1 cellular context compared by ENCODE assay signal in the genomic region with DNA sequence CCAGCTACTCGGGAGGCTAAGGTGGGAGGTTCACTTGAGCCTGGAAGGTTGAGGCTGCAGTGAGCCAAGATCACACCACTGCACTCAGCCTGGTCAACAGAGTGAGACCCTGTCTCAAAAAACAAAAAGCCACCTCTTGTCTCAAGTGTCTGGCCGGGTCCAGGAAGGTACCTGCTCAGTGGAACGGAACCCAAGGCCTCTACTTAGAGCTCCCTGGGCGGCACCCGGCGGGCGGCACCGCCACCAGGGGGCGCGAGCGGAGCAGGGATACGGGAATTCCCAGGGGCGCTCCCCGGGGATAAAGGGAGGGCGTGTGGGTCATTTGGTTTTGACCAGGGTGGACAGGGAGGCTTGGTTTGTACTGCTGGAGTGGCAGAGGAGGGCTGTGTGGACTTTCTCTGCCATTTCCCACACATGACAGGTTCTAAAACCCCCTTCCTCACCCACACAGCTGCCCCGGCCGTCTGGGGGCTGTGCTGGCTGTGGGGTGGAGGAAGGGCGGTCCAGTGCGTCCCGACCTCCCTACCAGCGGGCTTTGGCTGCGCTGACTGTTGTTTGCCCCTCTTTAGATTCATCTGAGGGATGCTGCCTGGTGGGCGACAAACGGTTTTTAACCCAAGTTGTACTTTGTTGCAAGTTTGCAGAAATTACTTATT.
TF ChIP-seq lines count a peak whose summit lies in the region.

No MANE protein-coding gene starts in this region.

TF ChIP-seq in WTC11, 78 proteins besides CTCF, POLR2A, EP300 and RAD21 (continued from another document):
- TF ChIP-seq, protein P1, sequence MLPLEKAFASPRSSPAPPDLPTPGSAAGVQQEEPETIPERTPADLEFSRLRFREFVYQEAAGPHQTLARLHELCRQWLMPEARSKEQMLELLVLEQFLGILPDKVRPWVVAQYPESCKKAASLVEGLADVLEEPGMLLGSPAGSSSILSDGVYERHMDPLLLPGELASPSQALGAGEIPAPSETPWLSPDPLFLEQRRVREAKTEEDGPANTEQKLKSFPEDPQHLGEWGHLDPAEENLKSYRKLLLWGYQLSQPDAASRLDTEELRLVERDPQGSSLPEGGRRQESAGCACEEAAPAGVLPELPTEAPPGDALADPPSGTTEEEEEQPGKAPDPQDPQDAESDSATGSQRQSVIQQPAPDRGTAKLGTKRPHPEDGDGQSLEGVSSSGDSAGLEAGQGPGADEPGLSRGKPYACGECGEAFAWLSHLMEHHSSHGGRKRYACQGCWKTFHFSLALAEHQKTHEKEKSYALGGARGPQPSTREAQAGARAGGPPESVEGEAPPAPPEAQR (CRISPR knock-in tag; IDR thresholded peaks at IDR 0.05) = no peak
- TF ChIP-seq ZNF121 (CRISPR knock-in tag; IDR thresholded peaks at IDR 0.05) (0 out of 2 replicates have a peak, but pooled peaks have one; percentile 12), ZNF423 (CRISPR knock-in tag; IDR thresholded peaks at IDR 0.05) (peak; percentile 33; the same call in 1 of the 2 replicates), RELA (CRISPR knock-in tag; IDR thresholded peaks at IDR 0.05; ENCODE audit: borderline replicate concordance) (no peak), ZBTB21 (CRISPR knock-in tag; IDR thresholded peaks at IDR 0.05; ENCODE audit: borderline replicate concordance) (no peak)
